Comparison of ENCODE assay signal across 40 cellular contexts in genomic region chr1:224585051-224585450, GRCh38. TPM values are rescaled to one million over a fixed set of nuclear protein-coding genes. Genes with fewer than 3 reads are reported as not detected.
"Had no signal": no experiment of that assay in that cellular context is flagged by ENCODE, and none has a peak within 500 bp of the region (broad histone marks: within the 10 kb centered on the region; RNA-seq: fewer than 3 reads in every experiment).

No MANE protein-coding gene starts in this region.

- H3K4me3 Mint-ChIP-seq: activated naive CD4-positive, alpha-beta T cell treated with anti-CD3 and anti-CD28 coated beads for 36 hours; activated naive CD4-positive, alpha-beta T cell treated with anti-CD3 and anti-CD28 coated beads, Interleukin-2, amount 10 ng/mL, durations not matched to agents 7 days and 5 days; activated naive CD4-positive, alpha-beta T cell treated with anti-CD3 and anti-CD28 coated beads, Interleukin-2, amount 50 U/mL, for 24 hours; activated naive CD8-positive, alpha-beta T cell; activated naive CD8-positive, alpha-beta T cell treated with anti-CD3 and anti-CD28 coated beads for 36 hours; activated naive CD8-positive, alpha-beta T cell treated with anti-CD3 and anti-CD28 coated beads, Interleukin-2, amount 10 ng/mL, durations not matched to agents 7 days and 5 days; activated naive CD8-positive, alpha-beta T cell treated with anti-CD3 and anti-CD28 coated beads, Interleukin-2, amount 50 U/mL, for 24 hours; activated T-cell treated with anti-CD3 and anti-CD28 coated beads, Interleukin-2, amount 50 U/mL, for 24 hours; activated T-cell treated with anti-CD3 and anti-CD28 coated beads, Interleukin-2, amount 50 U/mL, for 4 hours; activated T-cell treated with anti-CD3 and anti-CD28 coated beads, Interleukin-2, amount 50 U/mL, for 72 hours; activated T-helper 1 cell treated with anti-CD3 and anti-CD28 coated beads, Interleukin-12 subunit alpha, Interleukin-12 subunit beta, Interleukin-2, Interleukin-4 antibody, amounts not matched to agents 30 ng/mL and 10 ng/mL and 1 ng/mL, durations not matched to agents 14 hours and 24 hours and 36 hours; activated T-helper 17 cell treated with anti-CD3 and anti-CD28 coated beads, Interleukin-2, amount 50 U/mL, for 72 hours; brain; central memory CD8-positive, alpha-beta T cell had no signal

- H3K27me3 Mint-ChIP-seq: activated naive CD4-positive, alpha-beta T cell treated with anti-CD3 and anti-CD28 coated beads, Interleukin-2, amount 50 U/mL, for 24 hours; activated naive CD8-positive, alpha-beta T cell; activated naive CD8-positive, alpha-beta T cell treated with anti-CD3 and anti-CD28 coated beads for 36 hours; activated naive CD8-positive, alpha-beta T cell treated with anti-CD3 and anti-CD28 coated beads, Interleukin-2, amount 50 U/mL, for 24 hours; activated T-cell treated with anti-CD3 and anti-CD28 coated beads, Interleukin-2, amount 50 U/mL, for 24 hours had no signal

- H3K9me3 Mint-ChIP-seq: activated naive CD4-positive, alpha-beta T cell treated with anti-CD3 and anti-CD28 coated beads for 36 hours; activated naive CD4-positive, alpha-beta T cell treated with anti-CD3 and anti-CD28 coated beads, Interleukin-2, amount 10 ng/mL, durations not matched to agents 7 days and 5 days; activated naive CD4-positive, alpha-beta T cell treated with anti-CD3 and anti-CD28 coated beads, Interleukin-2, amount 50 U/mL, for 24 hours; activated naive CD8-positive, alpha-beta T cell treated with anti-CD3 and anti-CD28 coated beads for 36 hours; activated T-cell treated with anti-CD3 and anti-CD28 coated beads, Interleukin-2, amount 50 U/mL, for 24 hours; activated T-helper 1 cell treated with anti-CD3 and anti-CD28 coated beads, Interleukin-12 subunit alpha, Interleukin-12 subunit beta, Interleukin-2, Interleukin-4 antibody, amounts not matched to agents 30 ng/mL and 10 ng/mL and 1 ng/mL, durations not matched to agents 14 hours and 24 hours and 36 hours; activated T-helper 2 cell treated with anti-CD3 and anti-CD28 coated beads, Interferon-gamma antibody, Interleukin-2, Interleukin-4, amounts not matched to agents 10 μg/mL and 5 μg/mL and 100 μg/mL, durations not matched to agents 14 hours and 24 hours and 36 hours; central memory CD8-positive, alpha-beta T cell had no signal

- DNase-seq: activated effector memory CD4-positive, alpha-beta T cell treated with anti-CD3 and anti-CD28 coated beads, Interleukin-2, amount 50 U/mL, for 16 hours; activated effector memory CD4-positive, alpha-beta T cell treated with Interleukin-2 at 50 U/mL for 16 hours; activated gamma-delta T cell; activated gamma-delta T cell treated with Interleukin-2 at 50 U/mL for 16 hours; activated naive CD4-positive, alpha-beta T cell; activated naive CD4-positive, alpha-beta T cell treated with anti-CD3 and anti-CD28 coated beads for 36 hours; activated naive CD4-positive, alpha-beta T cell treated with anti-CD3 and anti-CD28 coated beads, Interleukin-2, amount 10 ng/mL, durations not matched to agents 7 days and 5 days; activated naive CD4-positive, alpha-beta T cell treated with anti-CD3 and anti-CD28 coated beads, Interleukin-2, amount 50 U/mL, for 16 hours; activated naive CD4-positive, alpha-beta T cell treated with Interleukin-2 at 50 U/mL for 16 hours; activated naive CD8-positive, alpha-beta T cell treated with anti-CD3 and anti-CD28 coated beads for 36 hours; activated naive CD8-positive, alpha-beta T cell treated with anti-CD3 and anti-CD28 coated beads, Interleukin-2, amount 10 ng/mL, durations not matched to agents 7 days and 5 days; activated naive CD8-positive, alpha-beta T cell treated with anti-CD3 and anti-CD28 coated beads, Interleukin-2, amount 50 U/mL, for 24 hours; activated T-cell treated with anti-CD3 and anti-CD28 coated beads for 4 hours; activated T-cell treated with anti-CD3 and anti-CD28 coated beads, Interleukin-2, amount 50 U/mL, for 1 hour; activated T-cell treated with anti-CD3 and anti-CD28 coated beads, Interleukin-2, amount 50 U/mL, for 24 hours; activated T-cell treated with anti-CD3 and anti-CD28 coated beads, Interleukin-2, amount 50 U/mL, for 4 hours; activated T-cell treated with anti-CD3 and anti-CD28 coated beads, Interleukin-2, amount 50 U/mL, for 48 hours; activated T-cell treated with anti-CD3 and anti-CD28 coated beads, Interleukin-2, amount 50 U/mL, for 72 hours; adrenal gland; amniotic stem cell; amygdala; anterior cingulate cortex; aorta; body of pancreas; brain microvascular endothelial cell; caudate nucleus; central memory CD4-positive, alpha-beta T cell; cerebellar nuclear complex had no signal

- H3K27ac ChIP-seq: adrenal gland, ascending aorta, body of pancreas, brain microvascular endothelial cell, breast epithelium, cardiac muscle cell had no signal

- H3K36me3 ChIP-seq: adrenal gland, ascending aorta, brain microvascular endothelial cell, breast epithelium, cardiac muscle cell had no signal

- H3K27me3 ChIP-seq: adrenal gland, ascending aorta, body of pancreas, brain microvascular endothelial cell, breast epithelium, cardiac muscle cell had no signal

- H3K9me3 ChIP-seq: adrenal gland, ascending aorta, body of pancreas, breast epithelium had no signal

- H3K4me3 ChIP-seq: adrenal gland, ascending aorta, body of pancreas, breast epithelium, cardiac muscle cell had no signal

- H3K4me1 ChIP-seq: adrenal gland, ascending aorta, body of pancreas, breast epithelium had no signal

- FAIRE-seq: astrocyte had no signal

- H3K4me1 Mint-ChIP-seq: activated naive CD4-positive, alpha-beta T cell treated with anti-CD3 and anti-CD28 coated beads, Interleukin-2, amount 10 ng/mL, durations not matched to agents 7 days and 5 days; activated naive CD4-positive, alpha-beta T cell treated with anti-CD3 and anti-CD28 coated beads, Interleukin-2, amount 50 U/mL, for 24 hours; activated naive CD8-positive, alpha-beta T cell treated with anti-CD3 and anti-CD28 coated beads for 36 hours; activated naive CD8-positive, alpha-beta T cell treated with anti-CD3 and anti-CD28 coated beads, Interleukin-2, amount 10 ng/mL, durations not matched to agents 7 days and 5 days; activated naive CD8-positive, alpha-beta T cell treated with anti-CD3 and anti-CD28 coated beads, Interleukin-2, amount 50 U/mL, for 24 hours; activated T-helper 17 cell treated with anti-CD3 and anti-CD28 coated beads, Interleukin-2, amount 50 U/mL, for 72 hours; central memory CD8-positive, alpha-beta T cell had no signal

- H3K36me3 Mint-ChIP-seq: activated naive CD4-positive, alpha-beta T cell treated with anti-CD3 and anti-CD28 coated beads, Interleukin-2, amount 10 ng/mL, durations not matched to agents 7 days and 5 days; activated naive CD4-positive, alpha-beta T cell treated with anti-CD3 and anti-CD28 coated beads, Interleukin-2, amount 50 U/mL, for 72 hours; brain had no signal

- H3K27ac Mint-ChIP-seq: activated naive CD4-positive, alpha-beta T cell treated with anti-CD3 and anti-CD28 coated beads for 36 hours; activated naive CD4-positive, alpha-beta T cell treated with anti-CD3 and anti-CD28 coated beads, Interleukin-2, amount 10 ng/mL, durations not matched to agents 7 days and 5 days; activated naive CD4-positive, alpha-beta T cell treated with anti-CD3 and anti-CD28 coated beads, Interleukin-2, amount 50 U/mL, for 24 hours; activated naive CD4-positive, alpha-beta T cell treated with anti-CD3 and anti-CD28 coated beads, Interleukin-2, amount 50 U/mL, for 72 hours; activated naive CD8-positive, alpha-beta T cell; activated naive CD8-positive, alpha-beta T cell treated with anti-CD3 and anti-CD28 coated beads for 36 hours; activated naive CD8-positive, alpha-beta T cell treated with anti-CD3 and anti-CD28 coated beads, Interleukin-2, amount 10 ng/mL, durations not matched to agents 7 days and 5 days; activated naive CD8-positive, alpha-beta T cell treated with anti-CD3 and anti-CD28 coated beads, Interleukin-2, amount 50 U/mL, for 24 hours; activated T-cell treated with anti-CD3 and anti-CD28 coated beads, Interleukin-2, amount 50 U/mL, for 24 hours; activated T-cell treated with anti-CD3 and anti-CD28 coated beads, Interleukin-2, amount 50 U/mL, for 72 hours; activated T-helper 1 cell treated with anti-CD3 and anti-CD28 coated beads, Interleukin-12 subunit alpha, Interleukin-12 subunit beta, Interleukin-2, Interleukin-4 antibody, amounts not matched to agents 30 ng/mL and 10 ng/mL and 1 ng/mL, durations not matched to agents 14 hours and 24 hours and 36 hours; activated T-helper 17 cell treated with anti-CD3 and anti-CD28 coated beads, Interleukin-2, amount 50 U/mL, for 72 hours; activated T-helper 2 cell treated with anti-CD3 and anti-CD28 coated beads, Interferon-gamma antibody, Interleukin-2, Interleukin-4, amounts not matched to agents 10 μg/mL and 5 μg/mL and 100 μg/mL, durations not matched to agents 14 hours and 24 hours and 36 hours; brain had no signal

RNA-seq across cellular contexts. Expression of gene CNIH3, which starts 31.1 kb away (rescaled TPM):
- total RNA-seq: ascending aorta had no signal
